8 cellular contexts compared by ENCODE assay signal in genomic region chr2:160406591-160407392, GRCh38.
DNase-seq lines count a peak whose midpoint lies in the region; ATAC-seq, FAIRE-seq and TF ChIP-seq lines count a peak whose summit lies in the region.

No MANE protein-coding gene starts in this region.

- H3K79me1 ChIP-seq in H1 (ENCODE audit: low read depth, low read length): peaks cover 3% of the 10 kb centered on the region

- H3K27ac Mint-ChIP-seq in mesothelial cell of epicardium: peak overlapping the region; percentile 96

- TF ChIP-seq CTCF in H1 (IDR thresholded peaks at IDR 0.05; ENCODE audit: control extremely low read depth in 1 of 3, insufficient read depth in 1 of 3, low read depth in 1 of 3, low read length in 3 of 3) (no peak), mesothelial cell of epicardium (IDR thresholded peaks at IDR 0.05; ENCODE audit: unreplicated experiment) (no peak)

- peak; percentile 30 to 60 for DNase-seq in NCI-H524 (lab: John Stamatoyannopoulos, UW)
- peak; percentile 61 to 71 for DNase-seq in activated CD4-positive, alpha-beta T cell treated with anti-CD3 and anti-CD28 coated beads, Interleukin-2, amount 50 U/mL, for 48 hours
- DNase-seq in H1 (ENCODE audit: low read depth in 1 of 2, low spot score in 2 of 2): peak in 1 of 2 experiments; percentile 72
- DNase-seq in mesothelial cell of epicardium (ENCODE audit: low spot score in 2 of 2, unreplicated experiment in 2 of 2): peak in 1 of 2 experiments; percentile 25
- peak; percentile 41 to 49 for DNase-seq in stimulated activated CD8-positive, alpha-beta memory T cell treated with anti-CD3 and anti-CD28 coated beads, Interleukin-15, amount 100 ng/mL, for 48 hours (ENCODE audit: low read depth in 2 of 2)
- DNase-seq in DMS79 treated with DMSO at 0.1 percent for 48 hours (lab: John Stamatoyannopoulos, UW): no peak

- H3K9me3 ChIP-seq in H1 (ENCODE audit: insufficient read depth in 2 of 2, low read depth in 1 of 2, low read length in 1 of 2): no peaks in the 10 kb centered on the region

- no peak overlapping the region for H2BK20ac ChIP-seq in H1 (ENCODE audit: low read length)

- peak overlapping the region; percentile 79 for H3K4me3 Mint-ChIP-seq in mesothelial cell of epicardium

- H3K36me3 Mint-ChIP-seq in mesothelial cell of epicardium: no peaks in the 10 kb centered on the region

- 3% methylated on average over 24 of the region's 39 CpGs; no CpG with 5 or more reads in 1 of the 2 experiments for WGBS in H1 (ENCODE audit: extremely low coverage in 1 of 2, insufficient coverage in 1 of 2, insufficient read length in 1 of 2, insufficient replicate concordance in 2 of 2, low coverage in 1 of 2, low lambda C conversion rate in 2 of 2, missing lambda C conversion rate in 1 of 2), 2 experiments

- CTCF ChIA-PET in H1 (lab: Charles Lee; ENCODE audit: partially characterized antibody): interaction anchor here (0.7 to 1.7 kb wide), 6 partner anchors 25 to 792 kb away, joined by 3 to 7 read pairs (median 3); no protein-coding TSS in a partner anchor

- H3K4me1 Mint-ChIP-seq in mesothelial cell of epicardium: peaks cover 54% of the 10 kb centered on the region

- H2BK12ac ChIP-seq in H1 (ENCODE audit: low read depth, low read length): no peak overlapping the region; the same call in 1 of the 2 replicates

- 0 out of 2 replicates have a peak overlapping the region, but pooled peaks have one; percentile 29 for H3K18ac ChIP-seq in H1 (ENCODE audit: extremely low read depth, low read length)

- H3K79me2 ChIP-seq in H1 (ENCODE audit: control insufficient read depth in 1 of 2, insufficient read depth in 2 of 2, low read length in 2 of 2): peaks cover 0 to 42% of the 10 kb centered on the region in 2 experiments; a peak in 3 of 4 replicates

- POLR2A ChIA-PET in H1 (lab: Charles Lee; ENCODE audit: partially characterized antibody): interaction anchor here (0.7 to 3.5 kb wide), 10 partner anchors 10 to 370 kb away, joined by 3 to 13 read pairs (median 4); partner anchors contain the start of gene RBMS1

- TF ChIP-seq EP300 in H1 (IDR thresholded peaks at IDR 0.05; ENCODE audit: borderline replicate concordance in 1 of 2, low read depth in 2 of 2, low read length in 2 of 2): no peak

- FAIRE-seq in H1 (lab: Jason Lieb, UNC): no peak

- H3K36me3 ChIP-seq in H1 (ENCODE audit: control insufficient read depth in 2 of 4, insufficient read depth in 4 of 4, low read length in 3 of 4): no peaks in the 10 kb centered on the region

- H3K27me3 ChIP-seq in H1 (replicated peaks in 1 of 4; ENCODE audit: control insufficient read depth in 3 of 4, extremely low read depth in 1 of 4, insufficient read depth in 3 of 4, low read length in 3 of 4): peaks cover 5 to 20% (median 11%) of the 10 kb centered on the region in 4 experiments; a peak in 6 of 7 replicates

- no peak overlapping the region for H2AFZ ChIP-seq in H1 (ENCODE audit: low read length)

- no peak overlapping the region for H3K4ac ChIP-seq in H1 (replicated peaks; ENCODE audit: insufficient read length, low read depth, low read length)

- H3K9me3 Mint-ChIP-seq in mesothelial cell of epicardium: no peaks in the 10 kb centered on the region

- H4K20me1 ChIP-seq in H1 (replicated peaks in 1 of 2; ENCODE audit: control insufficient read depth in 1 of 2, insufficient read depth in 2 of 2, low read length in 2 of 2): peaks cover 20 to 30% of the 10 kb centered on the region in 2 experiments

- H3K4me1 ChIP-seq in H1 (replicated peaks in 1 of 4; ENCODE audit: control insufficient read depth in 3 of 4, insufficient read depth in 4 of 4, low read length in 3 of 4): peaks cover 4 to 24% (median 14%) of the 10 kb centered on the region in 4 experiments; a peak in 6 of 7 replicates

- no peak overlapping the region for H3K27ac ChIP-seq in H1 (ENCODE audit: low read depth, low read length)

- peaks cover 14% of the 10 kb centered on the region for H3K23me2 ChIP-seq in H1 (ENCODE audit: low read depth, low read length)

- no peak overlapping the region for H3K14ac ChIP-seq in H1 (ENCODE audit: insufficient read length)

- H2BK15ac ChIP-seq in H1 (ENCODE audit: low read length): no peak overlapping the region

- no peak overlapping the region for H2BK5ac ChIP-seq in H1 (ENCODE audit: low read depth, low read length)

- H4K5ac ChIP-seq in H1 (ENCODE audit: insufficient read length, low read depth, low read length): peak overlapping the region; percentile 53

- H3K23ac ChIP-seq in H1 (ENCODE audit: insufficient read length): no peak overlapping the region

- no peak overlapping the region for H3K56ac ChIP-seq in H1 (replicated peaks; ENCODE audit: insufficient read length, low read depth, low read length)

- no peak; a peak in 1 of 3 replicates for TF ChIP-seq POLR2A in H1 (IDR thresholded peaks at IDR 0.05; ENCODE audit: control extremely low read depth in 1 of 2, low read depth in 2 of 2, low read length in 2 of 2)

- no peak overlapping the region for H2BK120ac ChIP-seq in H1 (replicated peaks; ENCODE audit: low read depth, low read length)

- no peak for TF ChIP-seq RAD21 in H1 (IDR thresholded peaks at IDR 0.05 in 1 of 2, conservative IDR thresholded peaks at IDR 0.05 in 1 of 2; ENCODE audit: low read depth in 2 of 2, low read length in 2 of 2)

- peak overlapping the region; percentile 69 to 79 (median 72) for H3K4me3 ChIP-seq in H1 (ENCODE audit: extremely low read depth in 1 of 4, insufficient read depth in 2 of 4, low read depth in 3 of 4, low read length in 4 of 4)

- peak overlapping the region; percentile 78; the same call in 1 of the 2 replicates for H4K8ac ChIP-seq in H1 (ENCODE audit: extremely low read depth, insufficient read depth, low read length)

- H3K4me2 ChIP-seq in H1 (ENCODE audit: insufficient read depth in 1 of 2, low read depth in 2 of 2, low read length in 2 of 2): peak overlapping the region; percentile 81 to 97

- H3K27me3 Mint-ChIP-seq in mesothelial cell of epicardium (ENCODE audit: low read depth): no peaks in the 10 kb centered on the region

- no peak overlapping the region for H2AK5ac ChIP-seq in H1 (ENCODE audit: low read depth, low read length)

- H4K91ac ChIP-seq in H1 (replicated peaks; ENCODE audit: insufficient read length, low read length): no peak overlapping the region

- ATAC-seq in GM18519 (IDR thresholded peaks at IDR 0.05; ENCODE audit: low FRiP score, unreplicated experiment) (peak; percentile 46), HG02943 (IDR thresholded peaks at IDR 0.05; ENCODE audit: low read depth, unreplicated experiment) (peak; percentile 50)

- H3K9ac ChIP-seq in H1 (replicated peaks in 1 of 4; ENCODE audit: extremely low read depth in 1 of 4, low read depth in 3 of 4, low read length in 3 of 4): peak overlapping the region in 3 of 4 experiments; percentile 26 to 62 (median 55); a peak in 4 of 7 replicates
